Comparison of ENCODE assay signal across 1 cellular context in genomic region chr17:7035591-7036368, GRCh38.
TF ChIP-seq lines count a peak whose summit lies in the region.

TSS of gene SLC16A13 (plus strand) at chr17:7036015. CDS start at chr17:7036383, 368 bp downstream.

TF ChIP-seq in HepG2, 621 proteins besides CTCF, POLR2A, EP300 and RAD21 (continued from another document):
- TF ChIP-seq ZNF235 (CRISPR knock-in tag; IDR thresholded peaks at IDR 0.05; ENCODE audit: borderline replicate concordance) (peak; percentile 6; the same call in 1 of the 2 replicates), FOXA1 (IDR thresholded peaks at IDR 0.05) (no peak), FOXA1 (CRISPR knock-in tag; IDR thresholded peaks at IDR 0.05) (no peak), MAF1 (CRISPR knock-in tag; IDR thresholded peaks at IDR 0.05; ENCODE audit: borderline replicate concordance) (peak; percentile 43; the same call in 1 of the 2 replicates), DR1 (CRISPR knock-in tag; IDR thresholded peaks at IDR 0.05) (peak; percentile 55), NAIF1 (CRISPR knock-in tag; IDR thresholded peaks at IDR 0.05; ENCODE audit: borderline replicate concordance) (peak; percentile 43; the same call in 1 of the 2 replicates), ZBTB42 (CRISPR knock-in tag; IDR thresholded peaks at IDR 0.05) (0 out of 2 replicates have a peak, but pooled peaks have one; percentile 42), FOXM1 (CRISPR knock-in tag; IDR thresholded peaks at IDR 0.05) (no peak), PCBP1 (IDR thresholded peaks at IDR 0.05; ENCODE audit: borderline replicate concordance, low read depth, low read length) (no peak), SAFB2 (CRISPR knock-in tag; IDR thresholded peaks at IDR 0.05; ENCODE audit: borderline replicate concordance, low read depth) (0 out of 2 replicates have a peak, but pooled peaks have one; percentile 19), PHF21A (CRISPR knock-in tag; IDR thresholded peaks at IDR 0.05) (peak; percentile 86; the same call in 1 of the 2 replicates), ZSCAN25 (CRISPR knock-in tag; IDR thresholded peaks at IDR 0.05) (peak; percentile 36; the same call in 1 of the 2 replicates), ZNF101 (CRISPR knock-in tag; IDR thresholded peaks at IDR 0.05; ENCODE audit: borderline replicate concordance, low read depth) (no peak), FOXO1 (CRISPR knock-in tag; IDR thresholded peaks at IDR 0.05) (0 out of 2 replicates have a peak, but pooled peaks have one; percentile 32), HOXA9 (CRISPR knock-in tag; IDR thresholded peaks at IDR 0.05; ENCODE audit: borderline replicate concordance) (no peak; the same call in 1 of the 2 replicates), MYNN (CRISPR knock-in tag; IDR thresholded peaks at IDR 0.05; ENCODE audit: low read depth) (no peak), KMT2B (CRISPR knock-in tag; IDR thresholded peaks at IDR 0.05) (no peak), TARDBP (CRISPR knock-in tag; IDR thresholded peaks at IDR 0.05) (peak; percentile 40; the same call in 1 of the 2 replicates), HNRNPUL1 (IDR thresholded peaks at IDR 0.05; ENCODE audit: low read depth, low read length) (no peak), SMARCE1 (IDR thresholded peaks at IDR 0.05; ENCODE audit: borderline replicate concordance) (no peak), ZNF451 (CRISPR knock-in tag; IDR thresholded peaks at IDR 0.05) (0 out of 2 replicates have a peak, but pooled peaks have one; percentile 53), ASH2L (IDR thresholded peaks at IDR 0.05; ENCODE audit: insufficient read length, low read depth, low read length) (peak; percentile 67), PATZ1 (CRISPR knock-in tag; IDR thresholded peaks at IDR 0.05) (peak; percentile 43), ZNF383 (CRISPR knock-in tag; IDR thresholded peaks at IDR 0.05; ENCODE audit: borderline replicate concordance) (no peak), ZNF160 (CRISPR knock-in tag; IDR thresholded peaks at IDR 0.05) (peak; percentile 16; the same call in 1 of the 2 replicates), MAFF (IDR thresholded peaks at IDR 0.05; ENCODE audit: low read depth, low read length) (no peak), ZSCAN21 (CRISPR knock-in tag; IDR thresholded peaks at IDR 0.05; ENCODE audit: borderline replicate concordance) (0 out of 2 replicates have a peak, but pooled peaks have one; percentile 34), ZNF143 (CRISPR knock-in tag; IDR thresholded peaks at IDR 0.05) (no peak), SNAI1 (CRISPR knock-in tag; IDR thresholded peaks at IDR 0.05; ENCODE audit: borderline replicate concordance) (peak; percentile 66; the same call in 1 of the 2 replicates), ATF4 (CRISPR knock-in tag; IDR thresholded peaks at IDR 0.05) (0 out of 4 replicates have a peak, but pooled peaks of 1 of the 2 experiments have one; percentile 20), ATF7 (IDR thresholded peaks at IDR 0.05) (no peak), ATF7 (CRISPR knock-in tag; IDR thresholded peaks at IDR 0.05) (no peak), CHD4 (IDR thresholded peaks at IDR 0.05; ENCODE audit: borderline replicate concordance, low read length) (0 out of 2 replicates have a peak, but pooled peaks have one; percentile 16), SMAD1 (CRISPR knock-in tag; IDR thresholded peaks at IDR 0.05; ENCODE audit: borderline replicate concordance, low read depth) (peak; percentile 58; the same call in 1 of the 2 replicates), ZMAT3 (CRISPR knock-in tag; conservative IDR thresholded peaks at IDR 0.05) (no peak), MED1 (CRISPR knock-in tag; IDR thresholded peaks at IDR 0.05) (peak; percentile 50), SP4 (CRISPR knock-in tag; IDR thresholded peaks at IDR 0.05) (peak; percentile 41; the same call in 1 of the 2 replicates), ZNF414 (CRISPR knock-in tag; IDR thresholded peaks at IDR 0.05) (peak; percentile 48; the same call in 1 of the 2 replicates), GABPB1 (CRISPR knock-in tag; IDR thresholded peaks at IDR 0.05) (peak; percentile 72), ZNF629 (CRISPR knock-in tag; conservative IDR thresholded peaks at IDR 0.05) (0 out of 2 replicates have a peak, but pooled peaks have one; percentile 28)
- TF ChIP-seq, protein P1, sequence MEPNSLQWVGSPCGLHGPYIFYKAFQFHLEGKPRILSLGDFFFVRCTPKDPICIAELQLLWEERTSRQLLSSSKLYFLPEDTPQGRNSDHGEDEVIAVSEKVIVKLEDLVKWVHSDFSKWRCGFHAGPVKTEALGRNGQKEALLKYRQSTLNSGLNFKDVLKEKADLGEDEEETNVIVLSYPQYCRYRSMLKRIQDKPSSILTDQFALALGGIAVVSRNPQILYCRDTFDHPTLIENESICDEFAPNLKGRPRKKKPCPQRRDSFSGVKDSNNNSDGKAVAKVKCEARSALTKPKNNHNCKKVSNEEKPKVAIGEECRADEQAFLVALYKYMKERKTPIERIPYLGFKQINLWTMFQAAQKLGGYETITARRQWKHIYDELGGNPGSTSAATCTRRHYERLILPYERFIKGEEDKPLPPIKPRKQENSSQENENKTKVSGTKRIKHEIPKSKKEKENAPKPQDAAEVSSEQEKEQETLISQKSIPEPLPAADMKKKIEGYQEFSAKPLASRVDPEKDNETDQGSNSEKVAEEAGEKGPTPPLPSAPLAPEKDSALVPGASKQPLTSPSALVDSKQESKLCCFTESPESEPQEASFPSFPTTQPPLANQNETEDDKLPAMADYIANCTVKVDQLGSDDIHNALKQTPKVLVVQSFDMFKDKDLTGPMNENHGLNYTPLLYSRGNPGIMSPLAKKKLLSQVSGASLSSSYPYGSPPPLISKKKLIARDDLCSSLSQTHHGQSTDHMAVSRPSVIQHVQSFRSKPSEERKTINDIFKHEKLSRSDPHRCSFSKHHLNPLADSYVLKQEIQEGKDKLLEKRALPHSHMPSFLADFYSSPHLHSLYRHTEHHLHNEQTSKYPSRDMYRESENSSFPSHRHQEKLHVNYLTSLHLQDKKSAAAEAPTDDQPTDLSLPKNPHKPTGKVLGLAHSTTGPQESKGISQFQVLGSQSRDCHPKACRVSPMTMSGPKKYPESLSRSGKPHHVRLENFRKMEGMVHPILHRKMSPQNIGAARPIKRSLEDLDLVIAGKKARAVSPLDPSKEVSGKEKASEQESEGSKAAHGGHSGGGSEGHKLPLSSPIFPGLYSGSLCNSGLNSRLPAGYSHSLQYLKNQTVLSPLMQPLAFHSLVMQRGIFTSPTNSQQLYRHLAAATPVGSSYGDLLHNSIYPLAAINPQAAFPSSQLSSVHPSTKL (CRISPR knock-in tag; IDR thresholded peaks at IDR 0.05): peak; percentile 9; the same call in 1 of the 2 replicates
- TF ChIP-seq, protein P2, sequence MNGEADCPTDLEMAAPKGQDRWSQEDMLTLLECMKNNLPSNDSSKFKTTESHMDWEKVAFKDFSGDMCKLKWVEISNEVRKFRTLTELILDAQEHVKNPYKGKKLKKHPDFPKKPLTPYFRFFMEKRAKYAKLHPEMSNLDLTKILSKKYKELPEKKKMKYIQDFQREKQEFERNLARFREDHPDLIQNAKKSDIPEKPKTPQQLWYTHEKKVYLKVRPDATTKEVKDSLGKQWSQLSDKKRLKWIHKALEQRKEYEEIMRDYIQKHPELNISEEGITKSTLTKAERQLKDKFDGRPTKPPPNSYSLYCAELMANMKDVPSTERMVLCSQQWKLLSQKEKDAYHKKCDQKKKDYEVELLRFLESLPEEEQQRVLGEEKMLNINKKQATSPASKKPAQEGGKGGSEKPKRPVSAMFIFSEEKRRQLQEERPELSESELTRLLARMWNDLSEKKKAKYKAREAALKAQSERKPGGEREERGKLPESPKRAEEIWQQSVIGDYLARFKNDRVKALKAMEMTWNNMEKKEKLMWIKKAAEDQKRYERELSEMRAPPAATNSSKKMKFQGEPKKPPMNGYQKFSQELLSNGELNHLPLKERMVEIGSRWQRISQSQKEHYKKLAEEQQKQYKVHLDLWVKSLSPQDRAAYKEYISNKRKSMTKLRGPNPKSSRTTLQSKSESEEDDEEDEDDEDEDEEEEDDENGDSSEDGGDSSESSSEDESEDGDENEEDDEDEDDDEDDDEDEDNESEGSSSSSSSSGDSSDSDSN (CRISPR knock-in tag; IDR thresholded peaks at IDR 0.05): peak; percentile 89
- TF ChIP-seq, protein P3, sequence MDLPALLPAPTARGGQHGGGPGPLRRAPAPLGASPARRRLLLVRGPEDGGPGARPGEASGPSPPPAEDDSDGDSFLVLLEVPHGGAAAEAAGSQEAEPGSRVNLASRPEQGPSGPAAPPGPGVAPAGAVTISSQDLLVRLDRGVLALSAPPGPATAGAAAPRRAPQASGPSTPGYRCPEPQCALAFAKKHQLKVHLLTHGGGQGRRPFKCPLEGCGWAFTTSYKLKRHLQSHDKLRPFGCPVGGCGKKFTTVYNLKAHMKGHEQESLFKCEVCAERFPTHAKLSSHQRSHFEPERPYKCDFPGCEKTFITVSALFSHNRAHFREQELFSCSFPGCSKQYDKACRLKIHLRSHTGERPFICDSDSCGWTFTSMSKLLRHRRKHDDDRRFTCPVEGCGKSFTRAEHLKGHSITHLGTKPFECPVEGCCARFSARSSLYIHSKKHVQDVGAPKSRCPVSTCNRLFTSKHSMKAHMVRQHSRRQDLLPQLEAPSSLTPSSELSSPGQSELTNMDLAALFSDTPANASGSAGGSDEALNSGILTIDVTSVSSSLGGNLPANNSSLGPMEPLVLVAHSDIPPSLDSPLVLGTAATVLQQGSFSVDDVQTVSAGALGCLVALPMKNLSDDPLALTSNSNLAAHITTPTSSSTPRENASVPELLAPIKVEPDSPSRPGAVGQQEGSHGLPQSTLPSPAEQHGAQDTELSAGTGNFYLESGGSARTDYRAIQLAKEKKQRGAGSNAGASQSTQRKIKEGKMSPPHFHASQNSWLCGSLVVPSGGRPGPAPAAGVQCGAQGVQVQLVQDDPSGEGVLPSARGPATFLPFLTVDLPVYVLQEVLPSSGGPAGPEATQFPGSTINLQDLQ (CRISPR knock-in tag; IDR thresholded peaks at IDR 0.05): 0 out of 2 replicates have a peak, but pooled peaks have one; percentile 62
- TF ChIP-seq, protein P4, sequence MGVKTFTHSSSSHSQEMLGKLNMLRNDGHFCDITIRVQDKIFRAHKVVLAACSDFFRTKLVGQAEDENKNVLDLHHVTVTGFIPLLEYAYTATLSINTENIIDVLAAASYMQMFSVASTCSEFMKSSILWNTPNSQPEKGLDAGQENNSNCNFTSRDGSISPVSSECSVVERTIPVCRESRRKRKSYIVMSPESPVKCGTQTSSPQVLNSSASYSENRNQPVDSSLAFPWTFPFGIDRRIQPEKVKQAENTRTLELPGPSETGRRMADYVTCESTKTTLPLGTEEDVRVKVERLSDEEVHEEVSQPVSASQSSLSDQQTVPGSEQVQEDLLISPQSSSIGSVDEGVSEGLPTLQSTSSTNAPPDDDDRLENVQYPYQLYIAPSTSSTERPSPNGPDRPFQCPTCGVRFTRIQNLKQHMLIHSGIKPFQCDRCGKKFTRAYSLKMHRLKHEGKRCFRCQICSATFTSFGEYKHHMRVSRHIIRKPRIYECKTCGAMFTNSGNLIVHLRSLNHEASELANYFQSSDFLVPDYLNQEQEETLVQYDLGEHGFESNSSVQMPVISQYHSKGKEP (CRISPR knock-in tag; IDR thresholded peaks at IDR 0.05): no peak
- TF ChIP-seq, protein P5, sequence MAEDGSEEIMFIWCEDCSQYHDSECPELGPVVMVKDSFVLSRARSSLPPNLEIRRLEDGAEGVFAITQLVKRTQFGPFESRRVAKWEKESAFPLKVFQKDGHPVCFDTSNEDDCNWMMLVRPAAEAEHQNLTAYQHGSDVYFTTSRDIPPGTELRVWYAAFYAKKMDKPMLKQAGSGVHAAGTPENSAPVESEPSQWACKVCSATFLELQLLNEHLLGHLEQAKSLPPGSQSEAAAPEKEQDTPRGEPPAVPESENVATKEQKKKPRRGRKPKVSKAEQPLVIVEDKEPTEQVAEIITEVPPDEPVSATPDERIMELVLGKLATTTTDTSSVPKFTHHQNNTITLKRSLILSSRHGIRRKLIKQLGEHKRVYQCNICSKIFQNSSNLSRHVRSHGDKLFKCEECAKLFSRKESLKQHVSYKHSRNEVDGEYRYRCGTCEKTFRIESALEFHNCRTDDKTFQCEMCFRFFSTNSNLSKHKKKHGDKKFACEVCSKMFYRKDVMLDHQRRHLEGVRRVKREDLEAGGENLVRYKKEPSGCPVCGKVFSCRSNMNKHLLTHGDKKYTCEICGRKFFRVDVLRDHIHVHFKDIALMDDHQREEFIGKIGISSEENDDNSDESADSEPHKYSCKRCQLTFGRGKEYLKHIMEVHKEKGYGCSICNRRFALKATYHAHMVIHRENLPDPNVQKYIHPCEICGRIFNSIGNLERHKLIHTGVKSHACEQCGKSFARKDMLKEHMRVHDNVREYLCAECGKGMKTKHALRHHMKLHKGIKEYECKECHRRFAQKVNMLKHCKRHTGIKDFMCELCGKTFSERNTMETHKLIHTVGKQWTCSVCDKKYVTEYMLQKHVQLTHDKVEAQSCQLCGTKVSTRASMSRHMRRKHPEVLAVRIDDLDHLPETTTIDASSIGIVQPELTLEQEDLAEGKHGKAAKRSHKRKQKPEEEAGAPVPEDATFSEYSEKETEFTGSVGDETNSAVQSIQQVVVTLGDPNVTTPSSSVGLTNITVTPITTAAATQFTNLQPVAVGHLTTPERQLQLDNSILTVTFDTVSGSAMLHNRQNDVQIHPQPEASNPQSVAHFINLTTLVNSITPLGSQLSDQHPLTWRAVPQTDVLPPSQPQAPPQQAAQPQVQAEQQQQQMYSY (CRISPR knock-in tag; IDR thresholded peaks at IDR 0.05): peak; percentile 14; the same call in 1 of the 2 replicates
